Comparison of ENCODE assay signal across 1 cellular context in genomic region chr9:36190388-36191289, GRCh38.
A peak's percentile ranks its signal among the peaks of the same experiment; 100 is the strongest.
TF ChIP-seq lines count a peak whose summit lies in the region.

CLTA (plus strand) TSS chr9:36190921; CDS start chr9:36191057, 136 bp downstream.

TF ChIP-seq in WTC11, 78 proteins besides CTCF, POLR2A, EP300 and RAD21 (continued from another document and continues in another):
- TF ChIP-seq MLX (CRISPR knock-in tag; IDR thresholded peaks at IDR 0.05), result no peak
- TF ChIP-seq ZBTB43 (CRISPR knock-in tag; IDR thresholded peaks at IDR 0.05), result no peak
- no peak for TF ChIP-seq GRHL2 (CRISPR knock-in tag; IDR thresholded peaks at IDR 0.05; ENCODE audit: insufficient replicate concordance, severe bottlenecking)
- no peak for TF ChIP-seq TCF7 (CRISPR knock-in tag; IDR thresholded peaks at IDR 0.05; ENCODE audit: low read depth)
- no peak for TF ChIP-seq PREB (CRISPR knock-in tag; IDR thresholded peaks at IDR 0.05; ENCODE audit: borderline replicate concordance)
- TF ChIP-seq ATF3 (CRISPR knock-in tag; conservative IDR thresholded peaks at IDR 0.05), result no peak
- TF ChIP-seq SP1 (CRISPR knock-in tag; conservative IDR thresholded peaks at IDR 0.05), result 0 out of 2 replicates have a peak, but pooled peaks have one; percentile 69
- TF ChIP-seq USF1 (CRISPR knock-in tag; IDR thresholded peaks at IDR 0.05), result peak; percentile 85
- TF ChIP-seq ZNF281 (CRISPR knock-in tag; IDR thresholded peaks at IDR 0.05), result no peak
- TF ChIP-seq ZNF416 (CRISPR knock-in tag; IDR thresholded peaks at IDR 0.05), result peak; percentile 36; the same call in 1 of the 2 replicates
- TF ChIP-seq ATF2 (CRISPR knock-in tag; IDR thresholded peaks at IDR 0.05; ENCODE audit: borderline replicate concordance, low read depth), result no peak
- peak; percentile 90 for TF ChIP-seq JUN (CRISPR knock-in tag; IDR thresholded peaks at IDR 0.05)
- TF ChIP-seq ZNF532 (CRISPR knock-in tag; IDR thresholded peaks at IDR 0.05; ENCODE audit: borderline replicate concordance), result no peak
- peak; percentile 90 for TF ChIP-seq NFYB (CRISPR knock-in tag; conservative IDR thresholded peaks at IDR 0.05; ENCODE audit: low read depth)
- peak; percentile 86 for TF ChIP-seq ZBTB21 (CRISPR knock-in tag; IDR thresholded peaks at IDR 0.05; ENCODE audit: borderline replicate concordance)
- peak; percentile 56 for TF ChIP-seq TEAD1 (CRISPR knock-in tag; IDR thresholded peaks at IDR 0.05)
- TF ChIP-seq CREM (CRISPR knock-in tag; IDR thresholded peaks at IDR 0.05), result peak; percentile 26; the same call in 1 of the 2 replicates
- TF ChIP-seq ERG (CRISPR knock-in tag; IDR thresholded peaks at IDR 0.05), result no peak
- no peak for TF ChIP-seq TEAD4 (CRISPR knock-in tag; IDR thresholded peaks at IDR 0.05)
- TF ChIP-seq NFE2L1 (CRISPR knock-in tag; IDR thresholded peaks at IDR 0.05), result no peak
- TF ChIP-seq ZMAT4 (CRISPR knock-in tag; IDR thresholded peaks at IDR 0.05), result no peak
- no peak for TF ChIP-seq E2F1 (CRISPR knock-in tag; IDR thresholded peaks at IDR 0.05)
- TF ChIP-seq ESRRA (CRISPR knock-in tag; IDR thresholded peaks at IDR 0.05; ENCODE audit: borderline replicate concordance), result 0 out of 2 replicates have a peak, but pooled peaks have one; percentile 47
- no peak for TF ChIP-seq ZNF263 (CRISPR knock-in tag; IDR thresholded peaks at IDR 0.05; ENCODE audit: low read depth)
- TF ChIP-seq IRF1 (CRISPR knock-in tag; IDR thresholded peaks at IDR 0.05), result no peak
- no peak for TF ChIP-seq SOX15 (CRISPR knock-in tag; IDR thresholded peaks at IDR 0.05)
- no peak for TF ChIP-seq GTF2I (CRISPR knock-in tag; conservative IDR thresholded peaks at IDR 0.05)
- no peak for TF ChIP-seq ZSCAN18 (CRISPR knock-in tag; IDR thresholded peaks at IDR 0.05)
- no peak for TF ChIP-seq NR2C2 (CRISPR knock-in tag; IDR thresholded peaks at IDR 0.05)
- no peak for TF ChIP-seq ATF1 (CRISPR knock-in tag; IDR thresholded peaks at IDR 0.05)
- TF ChIP-seq HMGA2 (CRISPR knock-in tag; IDR thresholded peaks at IDR 0.05), result no peak
- TF ChIP-seq ZNF138 (CRISPR knock-in tag; conservative IDR thresholded peaks at IDR 0.05), result no peak
- TF ChIP-seq JAZF1 (CRISPR knock-in tag; IDR thresholded peaks at IDR 0.05), result no peak
- TF ChIP-seq E2F4 (CRISPR knock-in tag; IDR thresholded peaks at IDR 0.05; ENCODE audit: borderline replicate concordance, low read depth), result no peak
- no peak for TF ChIP-seq RORB (CRISPR knock-in tag; IDR thresholded peaks at IDR 0.05)
- TF ChIP-seq ZNF512 (CRISPR knock-in tag; IDR thresholded peaks at IDR 0.05; ENCODE audit: borderline replicate concordance), result no peak
